Comparison of ENCODE assay signal across 18 cellular contexts in the genomic region with DNA sequence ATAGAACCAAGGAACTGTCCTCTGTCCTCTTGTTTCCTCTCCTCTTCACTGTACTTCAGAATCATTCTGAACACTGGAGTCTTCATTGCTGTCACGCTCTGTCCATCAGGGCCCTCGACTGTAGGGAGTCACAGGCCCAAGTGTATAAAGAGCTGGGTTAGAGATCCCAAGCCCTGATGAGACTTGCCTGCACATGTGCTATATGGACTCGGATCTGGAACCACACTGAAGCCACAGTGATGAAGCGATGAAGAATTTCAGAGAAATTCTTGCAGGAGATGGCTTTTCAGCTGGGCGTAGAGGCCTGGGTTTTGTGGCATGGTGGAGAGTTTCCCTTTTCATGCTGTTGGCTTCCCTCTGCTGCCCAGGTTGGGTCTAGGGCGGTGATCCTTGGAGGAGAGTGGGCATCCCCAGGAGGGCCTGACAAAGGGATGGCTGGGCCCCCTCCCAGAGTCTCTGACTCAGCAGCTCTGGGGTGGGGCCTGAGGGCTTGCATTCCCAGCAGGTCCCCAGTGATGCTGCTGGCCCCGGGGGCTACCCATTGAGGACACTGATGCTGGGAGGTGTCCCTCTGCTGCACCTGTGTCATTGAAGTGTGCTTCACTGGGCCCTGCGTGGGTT. TPM values are rescaled to one million over a fixed set of nuclear protein-coding genes. Genes with fewer than 3 reads are reported as not detected.
"Had no signal": no experiment of that assay in that cellular context is flagged by ENCODE, and none has a peak within 500 bp of the region (broad histone marks: within the 10 kb centered on the region; RNA-seq: fewer than 3 reads in every experiment).

No MANE protein-coding gene starts in this region.

- H3K9me3 ChIP-seq: gastroesophageal sphincter, left ventricle myocardium inferior, right atrium auricular region, tibial nerve, uterus had no signal

- H3K27ac ChIP-seq: gastroesophageal sphincter, left ventricle myocardium inferior, right atrium auricular region, tibial nerve, uterus had no signal

- H3K36me3 ChIP-seq: gastroesophageal sphincter, left ventricle myocardium inferior, right atrium auricular region, tibial nerve, uterus had no signal

- H3K4me3 ChIP-seq: gastroesophageal sphincter, left ventricle myocardium inferior, right atrium auricular region, tibial nerve, uterus had no signal

- ATAC-seq: activated naive CD8-positive, alpha-beta T cell treated with anti-CD3 and anti-CD28 coated beads, Interleukin-2, amount 50 U/mL, for 24 hours; gastroesophageal sphincter; natural killer cell treated with Interleukin-12 subunit alpha and Interleukin-12 subunit beta and Interleukin-15 and Interleukin-18, amount 100 ng/mL, for 72 hours had no signal

- H3K4me1 ChIP-seq: gastroesophageal sphincter, left ventricle myocardium inferior, right atrium auricular region, tibial nerve, uterus had no signal

- DNase-seq: activated CD4-positive, CD25-positive, alpha-beta regulatory T cell treated with anti-CD3 and anti-CD28 coated beads, Interleukin-2, amount 50 U/mL, for 72 hours; activated naive CD4-positive, alpha-beta T cell treated with Interleukin-2 at 50 U/mL for 16 hours; activated naive CD8-positive, alpha-beta T cell treated with anti-CD3 and anti-CD28 coated beads, Interleukin-2, amount 50 U/mL, for 24 hours; aorta; cerebellar nuclear complex; effector CD8-positive, alpha-beta T cell; kidney; left ventricle myocardium inferior; occipital lobe; small intestine; stimulated activated CD4-positive, alpha-beta T cell treated with anti-CD3 and anti-CD28 coated beads, Interleukin-4, amount 100 ng/mL, for 24 hours; stimulated activated naive CD4-positive, alpha-beta T cell treated with Interleukin-2 at 50 U/mL for 16 hours; substantia nigra; uterus had no signal

- H3K27me3 ChIP-seq: gastroesophageal sphincter, right atrium auricular region, tibial nerve, uterus had no signal

- FAIRE-seq: kidney, small intestine had no signal

RNA-seq across cellular contexts. Expression of a gene that starts 39.9 kb away (rescaled TPM):
- total RNA-seq: left ventricle myocardium inferior, right atrium auricular region had no signal
